Comparison of ENCODE assay signal across 1 cellular context in the genomic region with DNA sequence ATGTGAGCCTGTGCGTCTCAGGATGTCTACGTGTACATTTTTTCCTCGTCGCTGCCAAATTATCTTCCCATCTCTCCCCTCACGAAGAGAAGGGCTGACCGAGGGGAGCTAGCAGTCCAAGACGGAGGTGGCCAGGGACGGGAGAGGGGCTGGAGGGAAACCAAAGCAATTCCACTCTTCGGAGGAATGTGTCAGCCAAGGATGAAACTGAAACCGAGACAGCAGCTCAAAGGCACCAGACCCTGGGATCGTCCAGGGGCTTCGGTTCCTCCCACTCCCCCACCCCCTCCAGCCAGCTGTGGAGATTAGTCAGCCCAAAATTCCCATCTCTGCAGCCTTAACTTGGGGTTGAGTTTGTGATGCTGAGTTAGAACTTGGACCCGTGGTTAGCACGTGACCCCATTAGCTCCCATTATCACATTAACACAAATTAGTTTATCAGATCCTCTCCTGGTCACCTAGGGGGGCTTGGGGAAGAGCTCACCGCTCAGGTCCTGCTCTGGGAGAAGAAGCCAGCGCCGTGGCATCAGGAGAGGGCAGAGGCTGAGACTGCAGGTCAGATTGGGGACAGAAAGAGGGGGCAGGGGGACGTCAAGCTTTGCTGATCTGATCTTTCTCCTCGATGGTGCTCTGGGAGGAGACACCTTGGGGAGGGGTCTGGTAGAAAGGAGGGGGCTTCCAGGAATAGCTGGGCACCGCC.
TF ChIP-seq lines count a peak whose summit lies in the region.

No MANE protein-coding gene starts in this region.

TF ChIP-seq in SK-N-SH, 30 proteins besides CTCF, POLR2A, EP300 and RAD21 (continued from another document):
- no peak for TF ChIP-seq POLR2AphosphoS5 (IDR thresholded peaks at IDR 0.05; ENCODE audit: low read depth, low read length)
TF ChIP-seq in SK-N-SH: peak in this region for 0.
